Comparison of ENCODE assay signal across 4 cellular contexts in genomic region chr20:38363004-38363747, GRCh38.
TF ChIP-seq lines count a peak whose summit lies in the region.

No MANE protein-coding gene starts in this region.

TF ChIP-seq in A549, 52 proteins besides CTCF, POLR2A, EP300 and RAD21:
- TF ChIP-seq MAFK (IDR thresholded peaks at IDR 0.05; ENCODE audit: partially characterized antibody) (peak; percentile 78), CEBPB (IDR thresholded peaks at IDR 0.05) (no peak), USF2 (IDR thresholded peaks at IDR 0.05) (no peak), JUN (IDR thresholded peaks at IDR 0.05) (no peak), ZNF302 (CRISPR knock-in tag; IDR thresholded peaks at IDR 0.05) (no peak), RCOR1 (IDR thresholded peaks at IDR 0.05; ENCODE audit: low read depth, low read length) (no peak), EHMT2 (IDR thresholded peaks at IDR 0.05; ENCODE audit: low read depth) (no peak), PHF8 (IDR thresholded peaks at IDR 0.05; ENCODE audit: borderline replicate concordance, low read depth) (no peak)

TF ChIP-seq in IMR-90, 13 proteins besides CTCF, POLR2A, EP300 and RAD21:
- no peak for TF ChIP-seq ELK1 (IDR thresholded peaks at IDR 0.05; ENCODE audit: borderline replicate concordance, low read depth, low read length)
- no peak for TF ChIP-seq RCOR1 (IDR thresholded peaks at IDR 0.05; ENCODE audit: insufficient replicate concordance, low read length)
- no peak for TF ChIP-seq MAZ (IDR thresholded peaks at IDR 0.05; ENCODE audit: borderline replicate concordance, low read depth, low read length)
- no peak for TF ChIP-seq SMC3 (IDR thresholded peaks at IDR 0.05; ENCODE audit: low read depth, low read length)
- no peak for TF ChIP-seq BHLHE40 (IDR thresholded peaks at IDR 0.05; ENCODE audit: low read depth, low read length)
- TF ChIP-seq MAFK (IDR thresholded peaks at IDR 0.05; ENCODE audit: low read depth, low read length): peak; percentile 56
- no peak for TF ChIP-seq CEBPB (IDR thresholded peaks at IDR 0.05; ENCODE audit: low read depth, low read length)
- no peak for TF ChIP-seq MXI1 (IDR thresholded peaks at IDR 0.05; ENCODE audit: borderline replicate concordance, low read depth, low read length)
- TF ChIP-seq USF2 (IDR thresholded peaks at IDR 0.05; ENCODE audit: low read depth, low read length): no peak
TF ChIP-seq in IMR-90: peak in this region for 1.

TF ChIP-seq in HepG2, 621 proteins besides CTCF, POLR2A, EP300 and RAD21:
- TF ChIP-seq MAFF (IDR thresholded peaks at IDR 0.05; ENCODE audit: low read depth, low read length) (peak; percentile 83), BORCS8-MEF2B (CRISPR knock-in tag; IDR thresholded peaks at IDR 0.05) (no peak), MAFK (conservative IDR thresholded peaks at IDR 0.05 in 1 of 2, IDR thresholded peaks at IDR 0.05 in 1 of 2; ENCODE audit: low read length in 2 of 2) (peak; percentile 69 to 81)

TF ChIP-seq in GM23338, 12 proteins besides CTCF, POLR2A, EP300 and RAD21:
- TF ChIP-seq ZNF114 (CRISPR knock-in tag; IDR thresholded peaks at IDR 0.05) (no peak), CREB1 (CRISPR knock-in tag; IDR thresholded peaks at IDR 0.05; ENCODE audit: low read depth) (no peak), NANOG (IDR thresholded peaks at IDR 0.05; ENCODE audit: borderline replicate concordance) (no peak)
